Comparison of ENCODE assay signal across 1 cellular context in the genomic region with DNA sequence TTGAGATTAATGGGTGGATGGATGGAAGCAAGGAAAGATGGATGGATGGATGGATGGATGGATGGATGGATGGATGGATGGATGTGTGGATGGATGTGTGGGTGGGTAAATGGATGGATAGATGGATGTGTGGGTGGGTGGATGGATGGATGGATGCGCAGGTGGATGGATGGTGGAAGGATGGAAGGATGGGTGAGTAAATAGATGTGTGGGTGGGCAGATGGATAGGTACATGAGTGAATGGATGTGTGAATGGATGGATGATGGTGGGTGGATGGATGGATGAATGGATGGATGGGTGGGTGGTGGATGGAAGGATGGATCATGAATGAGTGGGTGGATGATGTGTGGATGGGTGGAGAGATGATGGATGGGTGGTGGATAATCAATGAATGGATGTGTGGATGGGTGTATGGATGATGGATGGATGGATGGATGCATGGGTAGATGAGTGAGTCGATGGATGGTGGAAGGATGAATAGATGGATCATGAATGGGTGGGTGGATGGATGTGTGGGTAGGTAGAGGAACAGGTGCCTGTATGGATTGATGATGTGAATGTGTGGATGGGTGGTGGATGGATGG.
TF ChIP-seq lines count a peak whose summit lies in the region.

No MANE protein-coding gene starts in this region.

TF ChIP-seq in HEK293, 187 proteins besides CTCF, POLR2A, EP300 and RAD21 (continued from another document):
- TF ChIP-seq, protein P1, sequence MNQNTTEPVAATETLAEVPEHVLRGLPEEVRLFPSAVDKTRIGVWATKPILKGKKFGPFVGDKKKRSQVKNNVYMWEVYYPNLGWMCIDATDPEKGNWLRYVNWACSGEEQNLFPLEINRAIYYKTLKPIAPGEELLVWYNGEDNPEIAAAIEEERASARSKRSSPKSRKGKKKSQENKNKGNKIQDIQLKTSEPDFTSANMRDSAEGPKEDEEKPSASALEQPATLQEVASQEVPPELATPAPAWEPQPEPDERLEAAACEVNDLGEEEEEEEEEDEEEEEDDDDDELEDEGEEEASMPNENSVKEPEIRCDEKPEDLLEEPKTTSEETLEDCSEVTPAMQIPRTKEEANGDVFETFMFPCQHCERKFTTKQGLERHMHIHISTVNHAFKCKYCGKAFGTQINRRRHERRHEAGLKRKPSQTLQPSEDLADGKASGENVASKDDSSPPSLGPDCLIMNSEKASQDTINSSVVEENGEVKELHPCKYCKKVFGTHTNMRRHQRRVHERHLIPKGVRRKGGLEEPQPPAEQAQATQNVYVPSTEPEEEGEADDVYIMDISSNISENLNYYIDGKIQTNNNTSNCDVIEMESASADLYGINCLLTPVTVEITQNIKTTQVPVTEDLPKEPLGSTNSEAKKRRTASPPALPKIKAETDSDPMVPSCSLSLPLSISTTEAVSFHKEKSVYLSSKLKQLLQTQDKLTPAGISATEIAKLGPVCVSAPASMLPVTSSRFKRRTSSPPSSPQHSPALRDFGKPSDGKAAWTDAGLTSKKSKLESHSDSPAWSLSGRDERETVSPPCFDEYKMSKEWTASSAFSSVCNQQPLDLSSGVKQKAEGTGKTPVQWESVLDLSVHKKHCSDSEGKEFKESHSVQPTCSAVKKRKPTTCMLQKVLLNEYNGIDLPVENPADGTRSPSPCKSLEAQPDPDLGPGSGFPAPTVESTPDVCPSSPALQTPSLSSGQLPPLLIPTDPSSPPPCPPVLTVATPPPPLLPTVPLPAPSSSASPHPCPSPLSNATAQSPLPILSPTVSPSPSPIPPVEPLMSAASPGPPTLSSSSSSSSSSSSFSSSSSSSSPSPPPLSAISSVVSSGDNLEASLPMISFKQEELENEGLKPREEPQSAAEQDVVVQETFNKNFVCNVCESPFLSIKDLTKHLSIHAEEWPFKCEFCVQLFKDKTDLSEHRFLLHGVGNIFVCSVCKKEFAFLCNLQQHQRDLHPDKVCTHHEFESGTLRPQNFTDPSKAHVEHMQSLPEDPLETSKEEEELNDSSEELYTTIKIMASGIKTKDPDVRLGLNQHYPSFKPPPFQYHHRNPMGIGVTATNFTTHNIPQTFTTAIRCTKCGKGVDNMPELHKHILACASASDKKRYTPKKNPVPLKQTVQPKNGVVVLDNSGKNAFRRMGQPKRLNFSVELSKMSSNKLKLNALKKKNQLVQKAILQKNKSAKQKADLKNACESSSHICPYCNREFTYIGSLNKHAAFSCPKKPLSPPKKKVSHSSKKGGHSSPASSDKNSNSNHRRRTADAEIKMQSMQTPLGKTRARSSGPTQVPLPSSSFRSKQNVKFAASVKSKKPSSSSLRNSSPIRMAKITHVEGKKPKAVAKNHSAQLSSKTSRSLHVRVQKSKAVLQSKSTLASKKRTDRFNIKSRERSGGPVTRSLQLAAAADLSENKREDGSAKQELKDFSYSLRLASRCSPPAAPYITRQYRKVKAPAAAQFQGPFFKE (tag by site-specific recombination; IDR thresholded peaks at IDR 0.05; ENCODE audit: borderline replicate concordance): no peak
- TF ChIP-seq ZNF514 (tag by site-specific recombination; IDR thresholded peaks at IDR 0.05) (0 out of 2 replicates have a peak, but pooled peaks have one; percentile 15), ZBTB21 (tag by site-specific recombination; IDR thresholded peaks at IDR 0.05) (no peak), ZNF416 (tag by site-specific recombination; IDR thresholded peaks at IDR 0.05) (no peak), ZNF624 (tag by site-specific recombination; IDR thresholded peaks at IDR 0.05) (no peak), ZNF777 (tag by site-specific recombination; IDR thresholded peaks at IDR 0.05; ENCODE audit: borderline replicate concordance) (peak; percentile 34; the same call in 1 of the 2 replicates), YY2 (tag by site-specific recombination; IDR thresholded peaks at IDR 0.05) (0 out of 2 replicates have a peak, but pooled peaks have one; percentile 19), TRIM28 (IDR thresholded peaks at IDR 0.05; ENCODE audit: borderline replicate concordance, low read length) (no peak), ZBTB17 (tag by site-specific recombination; IDR thresholded peaks at IDR 0.05) (peak; percentile 92), EGR2 (tag by site-specific recombination; IDR thresholded peaks at IDR 0.05; ENCODE audit: low read depth) (peak; percentile 93), SALL2 (tag by site-specific recombination; IDR thresholded peaks at IDR 0.05; ENCODE audit: borderline replicate concordance) (no peak), ZFHX2 (tag by site-specific recombination; conservative IDR thresholded peaks at IDR 0.05) (peak; percentile 73), ZNF585B (tag by site-specific recombination; IDR thresholded peaks at IDR 0.05) (no peak), ZNF292 (tag by site-specific recombination; IDR thresholded peaks at IDR 0.05; ENCODE audit: borderline replicate concordance, low read depth) (no peak), ZNF341 (tag by site-specific recombination; IDR thresholded peaks at IDR 0.05; ENCODE audit: low read depth) (no peak), ZNF23 (tag by site-specific recombination; IDR thresholded peaks at IDR 0.05; ENCODE audit: borderline replicate concordance) (no peak)
